ENCODE assay signal across 11 cellular contexts in genomic region chr18:8800445-8800844, GRCh38.
DNase-seq lines count a peak whose midpoint lies in the region; ATAC-seq, FAIRE-seq and TF ChIP-seq lines count a peak whose summit lies in the region.
"Had no signal": no experiment of that assay in that cellular context is flagged by ENCODE, and none has a peak within 500 bp of the region (broad histone marks: within the 10 kb centered on the region; RNA-seq: fewer than 3 reads in every experiment).

No MANE protein-coding gene starts in this region.

- intact Hi-C loops in left cardiac atrium (cut with DNase I), result no loop called here
- intact Hi-C loops in Right ventricle myocardium inferior (cut with DNase I), result no loop called here

- peak; percentile 7 for FAIRE-seq in bronchial epithelial cell (lab: Jason Lieb, UNC)

- peak; percentile 33 to 83 for ATAC-seq in left cardiac atrium
- ATAC-seq in Right ventricle myocardium inferior, result no peak
- ATAC-seq in HG03280 (IDR thresholded peaks at IDR 0.05; ENCODE audit: unreplicated experiment), result no peak

- DNase-seq in left cardiac atrium (no peak), Right ventricle myocardium inferior (ENCODE audit: missing footprints) (no peak), bronchial epithelial cell (ENCODE audit: low read depth) (peak; percentile 98), kidney tubule cell (ENCODE audit: low spot score) (peak; percentile 99), coronary artery (ENCODE audit: low spot score) (no peak), NCI-H526 treated with DMSO at 0.1 percent for 48 hours (lab: John Stamatoyannopoulos, UW) (no peak), NCI-H1694 treated with DMSO at 0.1 percent for 48 hours (lab: John Stamatoyannopoulos, UW) (no peak)
- DNase-seq: foreskin melanocyte, NCI-H69 had no signal

- H3K27me3 ChIP-seq in bronchial epithelial cell (ENCODE audit: control insufficient read depth, insufficient read depth, low read length), result no peaks in the 10 kb centered on the region
- H3K27me3 ChIP-seq: upper lobe of left lung had no signal

- H3K4me3 ChIP-seq in bronchial epithelial cell (ENCODE audit: low read depth, low read length), result no peak overlapping the region
- H3K4me3 ChIP-seq in coronary artery, result no peak overlapping the region
- H3K4me3 ChIP-seq: upper lobe of left lung had no signal

- no peak overlapping the region for H3K27ac ChIP-seq in coronary artery

- H3K36me3 ChIP-seq in bronchial epithelial cell (ENCODE audit: control insufficient read depth, insufficient read depth, low read length), result peaks cover 4% of the 10 kb centered on the region
- H3K36me3 ChIP-seq: upper lobe of left lung had no signal

- TF ChIP-seq CTCF in bronchial epithelial cell (IDR thresholded peaks at IDR 0.05; ENCODE audit: insufficient read depth, low read length, severe bottlenecking), result no peak
- no peak for TF ChIP-seq CTCF in coronary artery (IDR thresholded peaks at IDR 0.05)

Comparison
In these comparisons a context has a peak if more than half of its experiments do, and no peak if none do; other contexts are left out.
1. ATAC-seq: peak in left cardiac atrium (2 of 2); none in Right ventricle myocardium inferior (single experiment) and HG03280 (single experiment).
2. DNase-seq: peak in bronchial epithelial cell (single experiment) and kidney tubule cell (single experiment); none in left cardiac atrium (single experiment), Right ventricle myocardium inferior (single experiment), coronary artery (single experiment), NCI-H526 treated with DMSO at 0.1 percent for 48 hours (single experiment) and NCI-H1694 treated with DMSO at 0.1 percent for 48 hours (single experiment).